Comparison of ENCODE assay signal across 23 cellular contexts in genomic region chr1:88697503-88697902, GRCh38. TPM values are rescaled to one million over a fixed set of nuclear protein-coding genes. Genes with fewer than 3 reads are reported as not detected.
DNase-seq lines count a peak whose midpoint lies in the region; ATAC-seq and TF ChIP-seq lines count a peak whose summit lies in the region.
"Had no signal": no experiment of that assay in that cellular context is flagged by ENCODE, and none has a peak within 500 bp of the region (broad histone marks: within the 10 kb centered on the region; RNA-seq: fewer than 3 reads in every experiment).

No MANE protein-coding gene starts in this region.

- H3K4me3 Mint-ChIP-seq in Calu3 (ENCODE audit: low read depth, unreplicated experiment), result no peak overlapping the region
- no peak overlapping the region for H3K4me3 Mint-ChIP-seq in GM23338
- no peak overlapping the region for H3K4me3 Mint-ChIP-seq in H9
- H3K4me3 Mint-ChIP-seq: activated CD4-positive, alpha-beta memory T cell treated with anti-CD3 and anti-CD28 coated beads for 36 hours; activated naive CD4-positive, alpha-beta T cell treated with anti-CD3 and anti-CD28 coated beads, Interleukin-2, amount 10 ng/mL, durations not matched to agents 7 days and 5 days; stimulated activated naive CD8-positive, alpha-beta T cell treated with anti-CD3 and anti-CD28 coated beads, Interleukin-15, Interleukin-2, amounts not matched to agents 100 ng/mL and 50 ng/mL, for 24 hours had no signal

- H2BK120ac ChIP-seq in mesendoderm (ENCODE audit: low read depth, low read length), result no peak overlapping the region
- no peak overlapping the region for H2BK120ac ChIP-seq in H9 (ENCODE audit: low read depth, low read length, poor library complexity, severe bottlenecking)

- H3K56ac ChIP-seq in mesendoderm (ENCODE audit: low read length) (no peak overlapping the region), H9 (ENCODE audit: insufficient read length, low read depth, low read length) (no peak overlapping the region)

- CTCF ChIA-PET in Calu3 (lab: Charles Lee) (interaction anchor here (1.0 kb wide), 1 partner anchor 13 kb away, joined by 3 read pairs; the partner anchor contains the start of gene PKN2), PC-3 (lab: Charles Lee) (no interaction called here)

- no peak for DNase-seq in Calu3
- no peak for DNase-seq in GM23338 (ENCODE audit: low spot score)
- peak; percentile 58 for DNase-seq in astrocyte of the hippocampus (ENCODE audit: low read depth, low spot score)
- DNase-seq in mesendoderm, result peak; percentile 18
- no peak for DNase-seq in SIG-M5 (lab: John Stamatoyannopoulos, UW)
- no peak for DNase-seq in H9
- no peak for DNase-seq in NCI-H446 treated with DMSO at 0.1 percent for 48 hours (lab: John Stamatoyannopoulos, UW)
- no peak for DNase-seq in PC-3
- DNase-seq: activated CD4-positive, alpha-beta memory T cell treated with anti-CD3 and anti-CD28 coated beads for 36 hours; activated naive CD4-positive, alpha-beta T cell treated with anti-CD3 and anti-CD28 coated beads, Interleukin-2, amount 10 ng/mL, durations not matched to agents 7 days and 5 days; AML-193; COR-L47; erythroblast; GDM1; NCI-H146; NCI-H774; right lobe of liver; stimulated activated CD4-positive, alpha-beta T cell treated with anti-CD3 and anti-CD28 coated beads, Interleukin-1b, Interleukin-23, amount 100 ng/mL, for 48 hours had no signal

- H3K36me3 Mint-ChIP-seq in Calu3 (ENCODE audit: insufficient read depth, unreplicated experiment) (no peaks in the 10 kb centered on the region), GM23338 (ENCODE audit: low read depth) (peaks cover 8% of the 10 kb centered on the region; the same call in 2 of the 3 replicates), H9 (ENCODE audit: insufficient read depth in 1 of 3, low read depth in 3 of 3) (peaks cover 3 to 21% (median 5%) of the 10 kb centered on the region in 3 experiments; a peak in 6 of 7 replicates)

- H3K27me3 Mint-ChIP-seq in Calu3 (ENCODE audit: unreplicated experiment), result no peaks in the 10 kb centered on the region
- no peaks in the 10 kb centered on the region for H3K27me3 Mint-ChIP-seq in GM23338 (ENCODE audit: insufficient read depth, low read depth, poor library complexity)
- H3K27me3 Mint-ChIP-seq in H9 (ENCODE audit: low read depth), result no peaks in the 10 kb centered on the region
- H3K27me3 Mint-ChIP-seq: activated CD4-positive, alpha-beta memory T cell treated with anti-CD3 and anti-CD28 coated beads for 36 hours; activated naive CD4-positive, alpha-beta T cell treated with anti-CD3 and anti-CD28 coated beads, Interleukin-2, amount 10 ng/mL, durations not matched to agents 7 days and 5 days; IgD-negative memory B cell; stimulated activated naive CD8-positive, alpha-beta T cell treated with anti-CD3 and anti-CD28 coated beads, Interleukin-15, Interleukin-2, amounts not matched to agents 100 ng/mL and 50 ng/mL, for 24 hours had no signal

- H4K8ac ChIP-seq in mesendoderm (ENCODE audit: low read depth, low read length), result no peak overlapping the region
- H4K8ac ChIP-seq in H9 (replicated peaks; ENCODE audit: insufficient read length, low read depth, low read length), result no peak overlapping the region

- no peak overlapping the region for H3K14ac ChIP-seq in H9 (ENCODE audit: insufficient read depth, low read length)

- H3K9me3 ChIP-seq in H9 (ENCODE audit: control insufficient read depth, low read depth, low read length) (no peaks in the 10 kb centered on the region), PC-3 (ENCODE audit: low read length) (no peaks in the 10 kb centered on the region)
- H3K9me3 ChIP-seq: HAP-1, right lobe of liver, tibial nerve had no signal

- H3K4me1 ChIP-seq in GM23338 (ENCODE audit: insufficient read depth) (peaks cover 16% of the 10 kb centered on the region), mesendoderm (ENCODE audit: control insufficient read depth, low read depth, low read length) (no peaks in the 10 kb centered on the region), H9 (ENCODE audit: insufficient read depth, low read length) (no peaks in the 10 kb centered on the region), PC-3 (ENCODE audit: insufficient read depth, low read length) (peaks cover 25% of the 10 kb centered on the region)

- no peak overlapping the region for H3K23ac ChIP-seq in mesendoderm (ENCODE audit: low read length)
- H3K23ac ChIP-seq in H9 (ENCODE audit: insufficient read length, low read depth, low read length), result no peak overlapping the region

- no peaks in the 10 kb centered on the region for H3K9me2 ChIP-seq in GM23338 (ENCODE audit: insufficient read depth)
- H3K9me2 ChIP-seq in PC-3 (replicated peaks; ENCODE audit: low read length), result no peaks in the 10 kb centered on the region

- peaks cover 12% of the 10 kb centered on the region for H3K79me1 ChIP-seq in mesendoderm (ENCODE audit: low read length)
- peaks cover 2% of the 10 kb centered on the region for H3K79me1 ChIP-seq in H9 (ENCODE audit: insufficient read depth, low read depth, low read length, poor library complexity, severe bottlenecking)

- no peaks in the 10 kb centered on the region for H3K23me2 ChIP-seq in H9 (ENCODE audit: insufficient read length, low read depth, low read length, poor library complexity, severe bottlenecking)

- H3K9me3 Mint-ChIP-seq in Calu3 (ENCODE audit: low read depth, unreplicated experiment), result no peaks in the 10 kb centered on the region
- no peaks in the 10 kb centered on the region for H3K9me3 Mint-ChIP-seq in GM23338
- no peaks in the 10 kb centered on the region for H3K9me3 Mint-ChIP-seq in H9
- H3K9me3 Mint-ChIP-seq: activated naive CD4-positive, alpha-beta T cell treated with anti-CD3 and anti-CD28 coated beads, Interleukin-2, amount 10 ng/mL, durations not matched to agents 7 days and 5 days; IgD-negative memory B cell; stimulated activated naive CD8-positive, alpha-beta T cell treated with anti-CD3 and anti-CD28 coated beads, Interleukin-15, Interleukin-2, amounts not matched to agents 100 ng/mL and 50 ng/mL, for 24 hours had no signal

- peak overlapping the region; percentile 31; the same call in 1 of the 2 replicates for H3K4me2 ChIP-seq in GM23338
- no peak overlapping the region for H3K4me2 ChIP-seq in mesendoderm (ENCODE audit: low read length)
- H3K4me2 ChIP-seq in H9 (ENCODE audit: insufficient read depth, insufficient read length, low read length), result no peak overlapping the region
- H3K4me2 ChIP-seq in PC-3 (ENCODE audit: low read length), result no peak overlapping the region

- H2BK12ac ChIP-seq in H9 (ENCODE audit: insufficient read length, low read depth, low read length), result no peak overlapping the region

- H3K27me3 ChIP-seq in GM23338 (ENCODE audit: insufficient read depth), result no peaks in the 10 kb centered on the region
- H3K27me3 ChIP-seq in mesendoderm (ENCODE audit: insufficient read depth, low read length, poor library complexity), result no peaks in the 10 kb centered on the region
- H3K27me3 ChIP-seq in H9 (ENCODE audit: insufficient read depth, low read length), result no peaks in the 10 kb centered on the region
- H3K27me3 ChIP-seq in PC-3 (ENCODE audit: low read length), result no peaks in the 10 kb centered on the region
- H3K27me3 ChIP-seq: right lobe of liver, tibial nerve had no signal

- no peak for TF ChIP-seq CTCF in Calu3 (IDR thresholded peaks at IDR 0.05; ENCODE audit: unreplicated experiment)
- no peak for TF ChIP-seq CTCF in GM23338 (conservative IDR thresholded peaks at IDR 0.05; ENCODE audit: low read depth in 2 of 2)
- no peak for TF ChIP-seq CTCF in H9 (conservative IDR thresholded peaks at IDR 0.05)
- no peak for TF ChIP-seq CTCF in PC-3 (conservative IDR thresholded peaks at IDR 0.05; ENCODE audit: low read depth, low read length)

- H2BK5ac ChIP-seq in mesendoderm (ENCODE audit: low read length), result no peak overlapping the region
- no peak overlapping the region for H2BK5ac ChIP-seq in H9 (ENCODE audit: insufficient read length, low read length)

- H3K4me1 Mint-ChIP-seq in Calu3 (ENCODE audit: low read depth, unreplicated experiment) (peaks cover 63% of the 10 kb centered on the region), GM23338 (peaks cover 24% of the 10 kb centered on the region), H9 (peaks cover 21 to 22% of the 10 kb centered on the region in 2 experiments)

- H3K4ac ChIP-seq in mesendoderm (ENCODE audit: low read depth, low read length), result no peak overlapping the region
- H3K4ac ChIP-seq in H9 (ENCODE audit: low read depth, low read length), result no peak overlapping the region

- H4K5ac ChIP-seq in mesendoderm (ENCODE audit: low read length) (no peak overlapping the region), H9 (ENCODE audit: insufficient read length, low read depth, low read length) (no peak overlapping the region)

- H2AFZ ChIP-seq in GM23338 (no peak overlapping the region), H9 (ENCODE audit: low read length) (no peak overlapping the region), PC-3 (ENCODE audit: low read length) (no peak overlapping the region)

- H3K18ac ChIP-seq in mesendoderm (ENCODE audit: low read length) (no peak overlapping the region), H9 (ENCODE audit: insufficient read length, low read depth, low read length) (no peak overlapping the region)

- H3K4me3 ChIP-seq in GM23338, result no peak overlapping the region
- no peak overlapping the region for H3K4me3 ChIP-seq in mesendoderm (ENCODE audit: low read length)
- no peak overlapping the region for H3K4me3 ChIP-seq in PC-3 (ENCODE audit: low read length)
- H3K4me3 ChIP-seq: HAP-1, right lobe of liver, tibial nerve had no signal

- POLR2A ChIA-PET in PC-3 (lab: Charles Lee; ENCODE audit: unreplicated experiment), result no interaction called here

- H4K20me1 ChIP-seq in GM23338 (replicated peaks; ENCODE audit: insufficient read depth) (peaks cover 23% of the 10 kb centered on the region), H9 (ENCODE audit: control insufficient read depth, insufficient read depth, insufficient read length) (no peaks in the 10 kb centered on the region), PC-3 (ENCODE audit: low read length) (peaks cover 46% of the 10 kb centered on the region)

- H3F3A ChIP-seq in GM23338 (replicated peaks; ENCODE audit: low read depth) (no peaks in the 10 kb centered on the region), PC-3 (ENCODE audit: low read length, unreplicated experiment) (no peaks in the 10 kb centered on the region)

- no peak overlapping the region for H2AK5ac ChIP-seq in mesendoderm (ENCODE audit: low read length)
- no peak overlapping the region for H2AK5ac ChIP-seq in H9 (ENCODE audit: insufficient read length, low read length)

- H3T11ph ChIP-seq in H9 (ENCODE audit: low read length), result no peak overlapping the region

- H3K9ac ChIP-seq in mesendoderm (ENCODE audit: low read length), result no peak overlapping the region
- no peak overlapping the region for H3K9ac ChIP-seq in H9 (ENCODE audit: extremely low read depth, insufficient read length, low read length)
- H3K9ac ChIP-seq in PC-3 (ENCODE audit: low read length), result no peak overlapping the region

- H3K79me2 ChIP-seq in GM23338 (replicated peaks; ENCODE audit: insufficient read depth), result peaks cover 99% of the 10 kb centered on the region
- peaks cover 19% of the 10 kb centered on the region for H3K79me2 ChIP-seq in mesendoderm (ENCODE audit: control insufficient read depth, insufficient read depth, low read length)
- peaks cover 5% of the 10 kb centered on the region; the same call in 1 of the 2 replicates for H3K79me2 ChIP-seq in H9 (ENCODE audit: insufficient read depth, low read length)
- H3K79me2 ChIP-seq in PC-3 (ENCODE audit: low read length), result peaks cover 96% of the 10 kb centered on the region

- BruUV-seq in Calu3 (replicated peaks; lab: Mats Ljungman, UMichigan) (no TSS peak), PC-3 (replicated peaks; lab: Mats Ljungman, UMichigan) (no TSS peak)

- H2BK15ac ChIP-seq in mesendoderm (replicated peaks; ENCODE audit: low read depth) (no peak overlapping the region), H9 (ENCODE audit: low read depth, low read length) (no peak overlapping the region)

- ATAC-seq in GM23338 (no peak), PC-3 (no peak)
- ATAC-seq: Panc1 had no signal

- H3K36me3 ChIP-seq in GM23338 (ENCODE audit: insufficient read depth) (no peaks in the 10 kb centered on the region), mesendoderm (ENCODE audit: control insufficient read depth, insufficient read depth, low read length) (no peaks in the 10 kb centered on the region), PC-3 (ENCODE audit: low read depth, low read length) (no peaks in the 10 kb centered on the region)
- H3K36me3 ChIP-seq: HAP-1, right lobe of liver had no signal

- H4K91ac ChIP-seq in H9 (ENCODE audit: insufficient read length, low read depth, low read length), result no peak overlapping the region

- H2BK20ac ChIP-seq in H9 (ENCODE audit: low read depth, low read length, poor library complexity, severe bottlenecking), result no peak overlapping the region

- H3K27ac Mint-ChIP-seq in Calu3 (ENCODE audit: unreplicated experiment) (peak overlapping the region; percentile 75), GM23338 (peak overlapping the region; percentile 89; the same call in 1 of the 2 replicates), H9 (peak overlapping the region in 1 of 3 experiments; percentile 10; a peak in 1 of 7 replicates)
- H3K27ac Mint-ChIP-seq: activated CD4-positive, alpha-beta memory T cell treated with anti-CD3 and anti-CD28 coated beads for 36 hours; activated naive CD4-positive, alpha-beta T cell treated with anti-CD3 and anti-CD28 coated beads, Interleukin-2, amount 10 ng/mL, durations not matched to agents 7 days and 5 days; stimulated activated naive CD8-positive, alpha-beta T cell treated with anti-CD3 and anti-CD28 coated beads, Interleukin-15, Interleukin-2, amounts not matched to agents 100 ng/mL and 50 ng/mL, for 24 hours had no signal

- no peak overlapping the region for H3K27ac ChIP-seq in GM23338 (ENCODE audit: low read depth)
- H3K27ac ChIP-seq in mesendoderm (ENCODE audit: low read depth, low read length), result no peak overlapping the region
- no peak overlapping the region for H3K27ac ChIP-seq in H9 (ENCODE audit: insufficient read length, low read depth, low read length)
- no peak overlapping the region for H3K27ac ChIP-seq in PC-3 (ENCODE audit: low read length)
- H3K27ac ChIP-seq: right lobe of liver had no signal

- intact Hi-C loops in Calu3 (cut with micrococcal nuclease; ENCODE audit: unreplicated experiment) (no loop called here), PC-3 (cut with micrococcal nuclease) (loop anchor here (5.0 kb wide), 1 partner anchor 35 kb away; no protein-coding TSS in a partner anchor)

RNA-seq across cellular contexts. Expression of gene PKN2, which starts 13.4 kb away (rescaled TPM):
- total RNA-seq in Calu3 (2022), result 75.6 and 82.8 TPM in 2 replicates
- 29.4 and 32.8 TPM in 2 replicates for total RNA-seq in GM23338 (2014; rRNA removed; shearing (Covaris generic))
- 14.6 and 15.2 TPM in 2 replicates for polyA plus RNA-seq in GM23338 (2016; fragmentation: Nextera tagmentation; extraction: Ambion mirVana)
- 14.1 TPM for polyA plus RNA-seq in mesendoderm (2013, experiment 1 of 2)
- polyA plus RNA-seq in mesendoderm (2013, experiment 2 of 2), result 14.7 TPM
- total RNA-seq in H9 (2021), result 32.0 and 32.5 TPM in 2 replicates
- 20.8 and 36.1 TPM in 2 replicates for total RNA-seq in PC-3 (2014; rRNA removed)

Comparison
In these comparisons a context has a peak if more than half of its experiments do, and no peak if none do; other contexts are left out.
1. DNase-seq: peak in astrocyte of the hippocampus (single experiment) and mesendoderm (single experiment); none in Calu3 (single experiment), GM23338 (single experiment), SIG-M5 (single experiment), H9 (single experiment), NCI-H446 treated with DMSO at 0.1 percent for 48 hours (single experiment) and PC-3 (single experiment).